8 cellular contexts compared by ENCODE assay signal in genomic region chr11:31487848-31488247, GRCh38. TPM values are rescaled to one million over a fixed set of nuclear protein-coding genes. Genes with fewer than 3 reads are reported as not detected.
DNase-seq lines count a peak whose midpoint lies in the region; ATAC-seq, FAIRE-seq and TF ChIP-seq lines count a peak whose summit lies in the region.

No MANE protein-coding gene starts in this region.

- H3K9me3 Mint-ChIP-seq in glutamatergic neuron (ENCODE audit: unreplicated experiment) = no peaks in the 10 kb centered on the region

- POLR2A ChIA-PET in HEK293T (lab: Yijun Ruan, JAX) = no interaction called here

- H3K36me3 Mint-ChIP-seq in glutamatergic neuron (ENCODE audit: unreplicated experiment) = no peaks in the 10 kb centered on the region

- H3K4me3 Mint-ChIP-seq in glutamatergic neuron (ENCODE audit: unreplicated experiment) = no peak overlapping the region

- ATAC-seq in HG03521 (IDR thresholded peaks at IDR 0.05; ENCODE audit: unreplicated experiment) = no peak

- peak; percentile 63 for FAIRE-seq in D721Med (lab: Jason Lieb, UNC)

- DNase-seq in D721Med (ENCODE audit: insufficient read length, low spot score) (no peak), HEK293T (ENCODE audit: extremely low spot score) (peak; percentile 11), RPMI7951 (ENCODE audit: low read depth) (peak; percentile 53), glutamatergic neuron (no peak), NCI-H2029 (lab: John Stamatoyannopoulos, UW) (no peak), HK-2 (ENCODE audit: unreplicated experiment) (no peak)
- DNase-seq in stimulated activated naive CD4-positive, alpha-beta T cell treated with Interleukin-2 at 50 U/mL for 16 hours (lab: John Stamatoyannopoulos, UW) = no peak

- peak; percentile 57 for TF ChIP-seq CTCF in D721Med (IDR thresholded peaks at IDR 0.05; ENCODE audit: insufficient read depth, missing control alignments)
- peak; percentile 42 for TF ChIP-seq CTCF in glutamatergic neuron (IDR thresholded peaks at IDR 0.05; ENCODE audit: partially characterized antibody, unreplicated experiment)

- H3K4me1 Mint-ChIP-seq in glutamatergic neuron (ENCODE audit: low read depth, unreplicated experiment) = peaks cover 4% of the 10 kb centered on the region

- H3K27ac Mint-ChIP-seq in glutamatergic neuron (ENCODE audit: unreplicated experiment) = no peak overlapping the region

- H3K27me3 Mint-ChIP-seq in glutamatergic neuron (ENCODE audit: unreplicated experiment) = no peaks in the 10 kb centered on the region

- CTCF ChIA-PET in HEK293T (lab: Yijun Ruan, JAX) = interaction anchor here (0.6 kb wide), 2 partner anchors 203 to 383 kb away, joined by 4 to 5 read pairs; no protein-coding TSS in a partner anchor

TF ChIP-seq in HEK293T, 16 proteins besides CTCF, POLR2A, EP300 and RAD21:
- TF ChIP-seq ARNT (IDR thresholded peaks at IDR 0.05) = no peak
- no peak for TF ChIP-seq SP1 (IDR thresholded peaks at IDR 0.05)
- TF ChIP-seq ZNF384 (IDR thresholded peaks at IDR 0.05) = no peak
- no peak for TF ChIP-seq LEF1 (IDR thresholded peaks at IDR 0.05; ENCODE audit: borderline replicate concordance)
- TF ChIP-seq FOXA1 (IDR thresholded peaks at IDR 0.05) = no peak
- TF ChIP-seq FOXK2 (IDR thresholded peaks at IDR 0.05) = no peak
- no peak for TF ChIP-seq L3MBTL2 (conservative IDR thresholded peaks at IDR 0.05)
- TF ChIP-seq BHLHE40 (IDR thresholded peaks at IDR 0.05; ENCODE audit: borderline replicate concordance) = no peak
- no peak for TF ChIP-seq SUZ12 (IDR thresholded peaks at IDR 0.05)
- TF ChIP-seq CTBP1 (IDR thresholded peaks at IDR 0.05; ENCODE audit: borderline replicate concordance) = no peak
- no peak for TF ChIP-seq FOXM1 (IDR thresholded peaks at IDR 0.05; ENCODE audit: borderline replicate concordance)
- TF ChIP-seq NFRKB (IDR thresholded peaks at IDR 0.05) = no peak
- TF ChIP-seq ELF4 (IDR thresholded peaks at IDR 0.05) = no peak
- TF ChIP-seq HDGF (IDR thresholded peaks at IDR 0.05; ENCODE audit: borderline replicate concordance) = no peak
- no peak for TF ChIP-seq PKNOX1 (IDR thresholded peaks at IDR 0.05)
- no peak for TF ChIP-seq TARDBP (IDR thresholded peaks at IDR 0.05)

RNA-seq across cellular contexts. Expression of gene IMMP1L, which starts 21.6 kb away (rescaled TPM):
- total RNA-seq in RPMI7951 (2014; rRNA removed; shearing (Covaris generic)) = 98.1 and 130 TPM in 2 replicates
- total RNA-seq in glutamatergic neuron (ENCODE audit: unreplicated experiment) = 34.3 TPM

RNA-seq across cellular contexts. Expression of gene ELP4, which starts 21.7 kb away (rescaled TPM):
- 34.1 and 41.5 TPM in 2 replicates for total RNA-seq in RPMI7951 (2014; rRNA removed; shearing (Covaris generic))
- 9.9 TPM for total RNA-seq in glutamatergic neuron (ENCODE audit: unreplicated experiment)

Comparison
In these comparisons a context has a peak if more than half of its experiments do, and no peak if none do; other contexts are left out.
1. DNase-seq: peak in HEK293T (single experiment) and RPMI7951 (single experiment); none in D721Med (single experiment), glutamatergic neuron (single experiment), NCI-H2029 (single experiment), HK-2 (single experiment) and stimulated activated naive CD4-positive, alpha-beta T cell treated with Interleukin-2 at 50 U/mL for 16 hours (single experiment).